In genomic region chr2:84441505-84441904, GRCh38 we compare ENCODE assay signal across 24 cellular contexts. TPM values are rescaled to one million over a fixed set of nuclear protein-coding genes. Genes with fewer than 3 reads are reported as not detected.
A peak's percentile ranks its signal among the peaks of the same experiment; 100 is the strongest.
DNase-seq lines count a peak whose midpoint lies in the region; ATAC-seq and TF ChIP-seq lines count a peak whose summit lies in the region.
"Had no signal": no experiment of that assay in that cellular context is flagged by ENCODE, and none has a peak within 500 bp of the region (broad histone marks: within the 10 kb centered on the region; RNA-seq: fewer than 3 reads in every experiment).

No MANE protein-coding gene starts in this region.

- H3K27me3 ChIP-seq in neural progenitor cell (no peaks in the 10 kb centered on the region), H7 (ENCODE audit: control insufficient read depth, insufficient read depth, low read length) (no peaks in the 10 kb centered on the region)
- H3K27me3 ChIP-seq: BE2C, BLaER1 had no signal

- no peak overlapping the region for H2AFZ ChIP-seq in neural progenitor cell (replicated peaks)

- no peak overlapping the region for H3K9ac ChIP-seq in neural progenitor cell
- H3K9ac ChIP-seq: BLaER1 had no signal

- no peak overlapping the region for H3K4me3 ChIP-seq in neural progenitor cell
- H3K4me3 ChIP-seq in H7 (ENCODE audit: insufficient read depth, low read depth, low read length): no peak overlapping the region
- H3K4me3 ChIP-seq: BLaER1, GM12878 had no signal

- ATAC-seq in central memory CD8-positive, alpha-beta T cell (replicated peaks; ENCODE audit: extremely low read depth, poor library complexity, severe bottlenecking): no peak
- ATAC-seq in HG02885 (IDR thresholded peaks at IDR 0.05; ENCODE audit: poor library complexity, unreplicated experiment) (no peak), GM18498 (IDR thresholded peaks at IDR 0.05; ENCODE audit: unreplicated experiment) (no peak)
- ATAC-seq: GM12878 had no signal

- no peaks in the 10 kb centered on the region for H3K9me3 ChIP-seq in neural progenitor cell (ENCODE audit: low read depth)
- H3K9me3 ChIP-seq: BE2C had no signal

- DNase-seq in central memory CD8-positive, alpha-beta T cell (ENCODE audit: low spot score in 2 of 2): no peak
- no peak for DNase-seq in neural progenitor cell (ENCODE audit: low spot score)
- DNase-seq in H7: no peak
- DNase-seq: 8988T; ACHN; BE2C; C1 segment of cervical spinal cord; CD4-positive, alpha-beta memory T cell; CD4-positive, CD25-positive, alpha-beta regulatory T cell; CD8-positive, alpha-beta memory T cell; COR-L47; DMS 273 treated with DMSO at 0.1 percent for 48 hours; DMS153; DMS53; DMS79; DND-41; EL; GDM1 had no signal

- no peaks in the 10 kb centered on the region for H3K4me1 ChIP-seq in neural progenitor cell
- H3K4me1 ChIP-seq: BE2C had no signal

- TF ChIP-seq CTCF in neural progenitor cell (IDR thresholded peaks at IDR 0.05): no peak

- no peaks in the 10 kb centered on the region for H3K9me3 Mint-ChIP-seq in central memory CD8-positive, alpha-beta T cell
- no peaks in the 10 kb centered on the region for H3K9me3 Mint-ChIP-seq in neural progenitor cell
- H3K9me3 Mint-ChIP-seq: CD4-positive, alpha-beta memory T cell; CD4-positive, CD25-positive, alpha-beta regulatory T cell; CD8-positive, alpha-beta memory T cell had no signal

- H3K79me2 ChIP-seq in neural progenitor cell (ENCODE audit: low read depth): no peaks in the 10 kb centered on the region

- no peaks in the 10 kb centered on the region for H3F3A ChIP-seq in neural progenitor cell (ENCODE audit: low read depth)

- no peaks in the 10 kb centered on the region for H3K27me3 Mint-ChIP-seq in central memory CD8-positive, alpha-beta T cell
- H3K27me3 Mint-ChIP-seq in neural progenitor cell (ENCODE audit: insufficient read depth, low read depth): no peaks in the 10 kb centered on the region
- H3K27me3 Mint-ChIP-seq: CD4-positive, alpha-beta memory T cell; CD4-positive, CD25-positive, alpha-beta regulatory T cell; CD8-positive, alpha-beta memory T cell had no signal

- H3K36me3 ChIP-seq in neural progenitor cell (peaks cover 9% of the 10 kb centered on the region), H7 (replicated peaks; ENCODE audit: control insufficient read depth, insufficient read depth, low read length) (peaks cover 2% of the 10 kb centered on the region)
- H3K36me3 ChIP-seq: BE2C had no signal

- H3K27ac ChIP-seq in cingulate gyrus (ENCODE audit: low read depth, low read length) (peak overlapping the region; percentile 4), neural progenitor cell (peak overlapping the region; percentile 33)
- H3K27ac ChIP-seq: BLaER1 had no signal

- no peak overlapping the region for H3K4me3 Mint-ChIP-seq in central memory CD8-positive, alpha-beta T cell
- no peak overlapping the region for H3K4me3 Mint-ChIP-seq in neural progenitor cell
- H3K4me3 Mint-ChIP-seq: CD14-positive monocyte; CD4-positive, alpha-beta memory T cell; CD4-positive, CD25-positive, alpha-beta regulatory T cell; CD8-positive, alpha-beta memory T cell had no signal

- H3K27ac Mint-ChIP-seq in central memory CD8-positive, alpha-beta T cell (ENCODE audit: low read depth): peak overlapping the region; percentile 21
- H3K27ac Mint-ChIP-seq in neural progenitor cell: no peak overlapping the region
- H3K27ac Mint-ChIP-seq: CD14-positive monocyte; CD4-positive, alpha-beta memory T cell; CD4-positive, CD25-positive, alpha-beta regulatory T cell had no signal

- peaks cover 29% of the 10 kb centered on the region for H3K4me1 Mint-ChIP-seq in central memory CD8-positive, alpha-beta T cell
- H3K4me1 Mint-ChIP-seq in neural progenitor cell: peaks cover 4% of the 10 kb centered on the region

- H3K4me2 ChIP-seq in neural progenitor cell: no peak overlapping the region
- H3K4me2 ChIP-seq: BLaER1 had no signal

- H3K36me3 Mint-ChIP-seq in central memory CD8-positive, alpha-beta T cell (ENCODE audit: insufficient read depth): peaks cover 62% of the 10 kb centered on the region
- H3K36me3 Mint-ChIP-seq in neural progenitor cell: peaks cover 50% of the 10 kb centered on the region

- no peaks in the 10 kb centered on the region for H4K20me1 ChIP-seq in neural progenitor cell (ENCODE audit: low read depth)
- H4K20me1 ChIP-seq: BLaER1 had no signal

RNA-seq across cellular contexts. Expression of gene SUCLG1, which starts 17.6 kb away (rescaled TPM):
- 29.7 and 40.2 TPM in 2 replicates for total RNA-seq in neural progenitor cell (ENCODE audit: low replicate concordance)
- total RNA-seq in H7 (2014; rRNA removed; shearing (Covaris generic)): 75.0 and 76.4 TPM in 2 replicates
